12 cellular contexts compared by ENCODE assay signal in genomic region chr5:177477701-177478477, GRCh38. TPM values are rescaled to one million over a fixed set of nuclear protein-coding genes. Genes with fewer than 3 reads are reported as not detected.
DNase-seq lines count a peak whose midpoint lies in the region; ATAC-seq and TF ChIP-seq lines count a peak whose summit lies in the region.
"Had no signal": no experiment of that assay in that cellular context is flagged by ENCODE, and none has a peak within 500 bp of the region (broad histone marks: within the 10 kb centered on the region; RNA-seq: fewer than 3 reads in every experiment).

No MANE protein-coding gene starts in this region.

- no peak overlapping the region for H2AFZ ChIP-seq in GM23248

- no peak overlapping the region for H3K4me2 ChIP-seq in GM23248 (ENCODE audit: unreplicated experiment)

- H3K9me3 ChIP-seq in GM23248 (ENCODE audit: low read depth) (no peaks in the 10 kb centered on the region), neutrophil (no peaks in the 10 kb centered on the region)
- H3K9me3 ChIP-seq: heart right ventricle had no signal

- 91 to 92% methylated on average over 13 of the region's 13 CpGs for WGBS in GM23248 (ENCODE audit: low coverage in 1 of 2, low lambda C conversion rate in 2 of 2, missing lambda C conversion rate in 2 of 2), 2 experiments

- peaks cover under 1% of the 10 kb centered on the region for H3K79me2 ChIP-seq in GM23248 (ENCODE audit: insufficient read depth)

- ATAC-seq in activated naive CD8-positive, alpha-beta T cell treated with anti-CD3 and anti-CD28 coated beads, Interleukin-2, amount 10 ng/mL, durations not matched to agents 7 days and 5 days (ENCODE audit: low read depth) = no peak
- ATAC-seq in left cardiac atrium = no peak
- ATAC-seq: Panc1 had no signal

- peaks cover 10% of the 10 kb centered on the region for H3K36me3 Mint-ChIP-seq in activated naive CD8-positive, alpha-beta T cell treated with anti-CD3 and anti-CD28 coated beads, Interleukin-2, amount 10 ng/mL, durations not matched to agents 7 days and 5 days

- peaks cover 53% of the 10 kb centered on the region for H3K4me1 Mint-ChIP-seq in activated naive CD8-positive, alpha-beta T cell treated with anti-CD3 and anti-CD28 coated beads, Interleukin-2, amount 10 ng/mL, durations not matched to agents 7 days and 5 days

- H3K9me2 ChIP-seq in GM23248 (ENCODE audit: insufficient read depth) = no peaks in the 10 kb centered on the region

- TF ChIP-seq CTCF in neutrophil (IDR thresholded peaks at IDR 0.05) = no peak

- H3K9ac ChIP-seq in GM23248 = no peak overlapping the region

- in situ Hi-C loops in GM23248 (cut with MboI) = no loop called here

- H3K27me3 ChIP-seq in GM23248 (replicated peaks; ENCODE audit: insufficient read depth) = no peaks in the 10 kb centered on the region
- H3K27me3 ChIP-seq in neutrophil = peaks cover 29% of the 10 kb centered on the region

- no peaks in the 10 kb centered on the region for H3K36me3 ChIP-seq in GM23248 (ENCODE audit: low read depth)
- peaks cover 48% of the 10 kb centered on the region for H3K36me3 ChIP-seq in neutrophil

- intact Hi-C loops in left cardiac atrium (cut with DNase I) = no loop called here

- H3K9me3 Mint-ChIP-seq in activated naive CD8-positive, alpha-beta T cell treated with anti-CD3 and anti-CD28 coated beads, Interleukin-2, amount 10 ng/mL, durations not matched to agents 7 days and 5 days = no peaks in the 10 kb centered on the region

- peaks cover 69% of the 10 kb centered on the region for H3F3A ChIP-seq in GM23248 (ENCODE audit: insufficient read depth)

- H3K27me3 Mint-ChIP-seq in activated naive CD8-positive, alpha-beta T cell treated with anti-CD3 and anti-CD28 coated beads, Interleukin-2, amount 10 ng/mL, durations not matched to agents 7 days and 5 days = no peaks in the 10 kb centered on the region

- H3K27ac Mint-ChIP-seq in activated naive CD8-positive, alpha-beta T cell treated with anti-CD3 and anti-CD28 coated beads, Interleukin-2, amount 10 ng/mL, durations not matched to agents 7 days and 5 days = peak overlapping the region; percentile 94

- H3K4me3 ChIP-seq in GM23248 (no peak overlapping the region), neutrophil (ENCODE audit: low read depth in 1 of 2, low read length in 1 of 2) (peak overlapping the region in 1 of 2 experiments; percentile 28)
- H3K4me3 ChIP-seq: heart right ventricle had no signal

- H3K27ac ChIP-seq in GM23248 = peak overlapping the region; percentile 67
- peak overlapping the region; percentile 82 for H3K27ac ChIP-seq in neutrophil

- DNase-seq in GM23248 = peak; percentile 41
- no peak for DNase-seq in activated naive CD8-positive, alpha-beta T cell treated with anti-CD3 and anti-CD28 coated beads, Interleukin-2, amount 10 ng/mL, durations not matched to agents 7 days and 5 days
- no peak for DNase-seq in GF-D8 (lab: John Stamatoyannopoulos, UW)
- DNase-seq in HUDEP-2 (lab: John Stamatoyannopoulos, UW; ENCODE audit: unreplicated experiment in 76 of 76) = no peak
- DNase-seq in left cardiac atrium = no peak
- DNase-seq: activated CD4-positive, alpha-beta T cell treated with anti-CD3 and anti-CD28 coated beads, Interleukin-2, amount 50 U/mL, for 1 hour; DMS79 treated with DMSO at 0.1 percent for 48 hours; heart right ventricle; NCI-H146; stimulated activated CD4-positive, alpha-beta T cell treated with anti-CD3 and anti-CD28 coated beads, Interleukin-1b, Interleukin-23, amount 100 ng/mL, for 48 hours had no signal

- peaks cover 33% of the 10 kb centered on the region for H3K4me1 ChIP-seq in GM23248 (ENCODE audit: insufficient read depth)
- H3K4me1 ChIP-seq in neutrophil (ENCODE audit: control insufficient read depth in 1 of 2, insufficient read depth in 1 of 2, low read depth in 1 of 2, low read length in 1 of 2) = peaks cover 38 to 53% of the 10 kb centered on the region in 2 experiments

- POLR2A ChIA-PET in activated naive CD8-positive, alpha-beta T cell treated with anti-CD3 and anti-CD28 coated beads, Interleukin-2, amount 10 ng/mL, durations not matched to agents 7 days and 5 days (lab: Charles Lee) = interaction anchor here (0.8 to 3.1 kb wide), 7 partner anchors 8 to 46 kb away, joined by 3 to 17 read pairs (median 4); partner anchors contain the start of gene PDLIM7

- no peaks in the 10 kb centered on the region for H4K20me1 ChIP-seq in GM23248 (ENCODE audit: insufficient read depth)

- H3K4me3 Mint-ChIP-seq in activated naive CD8-positive, alpha-beta T cell treated with anti-CD3 and anti-CD28 coated beads, Interleukin-2, amount 10 ng/mL, durations not matched to agents 7 days and 5 days = no peak overlapping the region

RNA-seq across cellular contexts. Expression of gene DBN1, which starts 4.5 kb away (rescaled TPM):
- total RNA-seq in GM23248 (2014; rRNA removed; shearing (Covaris generic)) = 224 and 257 TPM in 2 replicates
- polyA plus RNA-seq in GM23248 (2016; fragmentation: Nextera tagmentation; extraction: Ambion mirVana) = 160 and 163 TPM in 2 replicates
- total RNA-seq in activated naive CD8-positive, alpha-beta T cell treated with anti-CD3 and anti-CD28 coated beads, Interleukin-2, amount 10 ng/mL, durations not matched to agents 7 days and 5 days = 10 to 100 TPM; 82.5 to 87.0 TPM
- 10 to 100 TPM; 30.2 to 55.1 TPM for total RNA-seq in left cardiac atrium

RNA-seq across cellular contexts. Expression of gene PDLIM7, which starts 19.5 kb away (rescaled TPM):
- 320 and 357 TPM in 2 replicates for total RNA-seq in GM23248 (2014; rRNA removed; shearing (Covaris generic))
- polyA plus RNA-seq in GM23248 (2016; fragmentation: Nextera tagmentation; extraction: Ambion mirVana) = 551 and 556 TPM in 2 replicates
- total RNA-seq in activated naive CD8-positive, alpha-beta T cell treated with anti-CD3 and anti-CD28 coated beads, Interleukin-2, amount 10 ng/mL, durations not matched to agents 7 days and 5 days = 10 to 100 TPM; 51.6 to 60.6 TPM
- 10 to 100 TPM; 50.5 to 94.5 TPM for total RNA-seq in left cardiac atrium

RNA-seq across cellular contexts. Expression of gene PRR7, which starts 31.3 kb away (rescaled TPM):
- total RNA-seq in GM23248 (2014; rRNA removed; shearing (Covaris generic)) = 23.9 and 24.8 TPM in 2 replicates
- polyA plus RNA-seq in GM23248 (2016; fragmentation: Nextera tagmentation; extraction: Ambion mirVana) = 10.5 and 11.1 TPM in 2 replicates
- total RNA-seq in activated naive CD8-positive, alpha-beta T cell treated with anti-CD3 and anti-CD28 coated beads, Interleukin-2, amount 10 ng/mL, durations not matched to agents 7 days and 5 days = 10 to 100 TPM; 10.0 to 10.6 TPM
- 1 to 10 TPM in 1 of 2 donors, under 1 TPM in 1; 0.59 to 1.6 TPM for total RNA-seq in left cardiac atrium

RNA-seq across cellular contexts. Expression of gene DOK3, which starts 31.7 kb away (rescaled TPM):
- 0.25 and 0.97 TPM in 2 replicates for total RNA-seq in GM23248 (2014; rRNA removed; shearing (Covaris generic))
- 0.76 and 0.80 TPM in 2 replicates for polyA plus RNA-seq in GM23248 (2016; fragmentation: Nextera tagmentation; extraction: Ambion mirVana)
- 1 to 10 TPM; 3.7 to 6.0 TPM for total RNA-seq in activated naive CD8-positive, alpha-beta T cell treated with anti-CD3 and anti-CD28 coated beads, Interleukin-2, amount 10 ng/mL, durations not matched to agents 7 days and 5 days
- total RNA-seq in left cardiac atrium = 1 to 10 TPM; 5.3 to 9.0 TPM

RNA-seq across cellular contexts. Expression of gene DDX41, which starts 38.9 kb away (rescaled TPM):
- total RNA-seq in GM23248 (2014; rRNA removed; shearing (Covaris generic)) = 78.5 and 117 TPM in 2 replicates
- 63.0 and 67.9 TPM in 2 replicates for polyA plus RNA-seq in GM23248 (2016; fragmentation: Nextera tagmentation; extraction: Ambion mirVana)
- total RNA-seq in activated naive CD8-positive, alpha-beta T cell treated with anti-CD3 and anti-CD28 coated beads, Interleukin-2, amount 10 ng/mL, durations not matched to agents 7 days and 5 days = 100 to 1,000 TPM; 132 to 135 TPM
- total RNA-seq in left cardiac atrium = 10 to 100 TPM; 33.1 to 53.5 TPM
